8 cellular contexts compared by ENCODE assay signal in genomic region chr4:53929955-53930798, GRCh38.
A peak's percentile ranks its signal among the peaks of the same experiment; 100 is the strongest.
DNase-seq lines count a peak whose midpoint lies in the region; ATAC-seq and TF ChIP-seq lines count a peak whose summit lies in the region.

No MANE protein-coding gene starts in this region.

- no peak overlapping the region for H3K4me3 ChIP-seq in GM06990 (replicated peaks; ENCODE audit: low read depth, low read length)
- H3K4me3 ChIP-seq in coronary artery: no peak overlapping the region
- H3K4me3 ChIP-seq in liver (ENCODE audit: low read depth in 1 of 3, low read length in 3 of 3): no peak overlapping the region

- ATAC-seq in HG02885 (IDR thresholded peaks at IDR 0.05; ENCODE audit: poor library complexity, unreplicated experiment) (peak; percentile 80), GM19328 (IDR thresholded peaks at IDR 0.05; ENCODE audit: unreplicated experiment) (no peak)

- no peaks in the 10 kb centered on the region for H3K9me3 ChIP-seq in liver (ENCODE audit: control insufficient read depth in 4 of 4, low read length in 3 of 4)

- peak; percentile 97 to 98 for TF ChIP-seq RAD21 in liver (IDR thresholded peaks at IDR 0.05)

- no peaks in the 10 kb centered on the region; the same call in 1 of the 2 replicates for H3K27me3 ChIP-seq in GM06990 (replicated peaks; ENCODE audit: control insufficient read depth, insufficient read depth, low read length)
- H3K27me3 ChIP-seq in liver (ENCODE audit: control insufficient read depth in 4 of 4, insufficient read depth in 4 of 4, low read length in 3 of 4): no peaks in the 10 kb centered on the region

- peaks cover 0 to 7% (median 6%) of the 10 kb centered on the region in 4 donors for H3K4me1 ChIP-seq in liver (ENCODE audit: control insufficient read depth in 4 of 4, insufficient read depth in 4 of 4, low read length in 3 of 4)

- 42% methylated on average over 8 of the region's 8 CpGs for WGBS in liver

- DNase-seq in GM06990 (ENCODE audit: extremely low read depth, insufficient read length): peak; percentile 3
- peak; percentile 29 to 83 for DNase-seq in NCI-H446 (lab: John Stamatoyannopoulos, UW)
- peak; percentile 31 for DNase-seq in activated CD4-positive, CD25-positive, alpha-beta regulatory T cell treated with anti-CD3 and anti-CD28 coated beads, Interleukin-2, amount 50 U/mL, for 72 hours
- DNase-seq in coronary artery (ENCODE audit: low spot score): peak; percentile 80
- peak; percentile 5 to 20 (median 11) for DNase-seq in stimulated activated CD4-positive, alpha-beta T cell treated with anti-CD3 and anti-CD28 coated beads, TNF-alpha, amount 100 ng/mL, for 4 hours (ENCODE audit: low read depth in 3 of 3)

- no peaks in the 10 kb centered on the region for H3K36me3 ChIP-seq in GM06990 (ENCODE audit: control insufficient read depth, insufficient read depth, low read length)
- H3K36me3 ChIP-seq in liver (ENCODE audit: control insufficient read depth in 4 of 4, insufficient read depth in 3 of 4, low read depth in 1 of 4, low read length in 3 of 4): no peaks in the 10 kb centered on the region

- TF ChIP-seq CTCF in GM06990 (IDR thresholded peaks at IDR 0.05; ENCODE audit: insufficient read depth, low read length, poor library complexity, severe bottlenecking): peak; percentile 64
- peak; percentile 75 for TF ChIP-seq CTCF in coronary artery (IDR thresholded peaks at IDR 0.05)
- TF ChIP-seq CTCF in liver (IDR thresholded peaks at IDR 0.05; ENCODE audit: low read depth, low read length, missing input control): peak; percentile 82

- H3K27ac ChIP-seq in coronary artery (no peak overlapping the region), liver (ENCODE audit: low read depth in 1 of 2, low read length in 2 of 2) (no peak overlapping the region)

- H3K9ac ChIP-seq in liver (ENCODE audit: low read depth in 1 of 2, low read length in 2 of 2): no peak overlapping the region

TF ChIP-seq in liver, 16 proteins besides CTCF, POLR2A, EP300 and RAD21:
- TF ChIP-seq YY1 (IDR thresholded peaks at IDR 0.05) (peak; percentile 27), RXRA (IDR thresholded peaks at IDR 0.05) (peak in 1 of 2 donors; percentile 23), GABPA (IDR thresholded peaks at IDR 0.05 in 1 of 2, conservative IDR thresholded peaks at IDR 0.05 in 1 of 2) (no peak), ZBTB33 (IDR thresholded peaks at IDR 0.05) (no peak)

Comparison
In these comparisons a context has a peak if more than half of its experiments do, and no peak if none do; other contexts are left out.
1. DNase-seq: peak in every context shown above with its lines; median percentile 80 in coronary artery; 56 in NCI-H446; 31 in activated CD4-positive, CD25-positive, alpha-beta regulatory T cell treated with anti-CD3 and anti-CD28 coated beads, Interleukin-2, amount 50 U/mL, for 72 hours; 11 in stimulated activated CD4-positive, alpha-beta T cell treated with anti-CD3 and anti-CD28 coated beads, TNF-alpha, amount 100 ng/mL, for 4 hours; 3 in GM06990.